1 cellular context compared by ENCODE assay signal in the genomic region with DNA sequence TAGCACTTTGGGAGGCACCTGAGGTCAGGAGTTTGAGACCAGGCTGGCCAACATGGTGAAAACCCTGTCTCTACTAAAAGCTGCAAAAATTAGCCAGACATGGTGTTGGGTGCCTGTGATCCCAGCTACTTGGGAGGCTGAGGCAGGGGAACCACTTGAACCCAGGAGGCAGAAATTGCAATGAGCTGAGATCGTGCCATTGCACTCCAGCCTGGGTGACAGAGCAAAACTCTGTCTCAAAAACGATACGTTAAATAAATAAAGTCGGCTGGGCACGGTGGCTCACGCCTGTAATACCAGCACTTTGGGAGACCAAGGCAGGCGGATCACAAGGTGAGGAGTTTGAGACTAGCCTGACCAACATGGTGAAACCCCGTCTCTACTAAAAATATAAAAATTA. TPM values are rescaled to one million over a fixed set of nuclear protein-coding genes. Genes with fewer than 3 reads are reported as not detected.
"Had no signal": no experiment of that assay in that cellular context is flagged by ENCODE, and none has a peak within 500 bp of the region (broad histone marks: within the 10 kb centered on the region; RNA-seq: fewer than 3 reads in every experiment).

No MANE protein-coding gene starts in this region.

RNA-seq across cellular contexts. Expression of gene SLC23A1, which starts 27.2 kb away (rescaled TPM):
- total RNA-seq: G401 had no signal

RNA-seq across cellular contexts. Expression of gene MZB1, which starts 33.8 kb away (rescaled TPM):
- total RNA-seq: G401 had no signal
